In genomic region chr3:4746241-4746958, GRCh38 we compare ENCODE assay signal across 18 cellular contexts.
A peak's percentile ranks its signal among the peaks of the same experiment; 100 is the strongest.
DNase-seq lines count a peak whose midpoint lies in the region; ATAC-seq and TF ChIP-seq lines count a peak whose summit lies in the region.
"Had no signal": no experiment of that assay in that cellular context is flagged by ENCODE, and none has a peak within 500 bp of the region (broad histone marks: within the 10 kb centered on the region; RNA-seq: fewer than 3 reads in every experiment).

No MANE protein-coding gene starts in this region.

- H3K27me3 Mint-ChIP-seq in activated T-helper 17 cell treated with anti-CD3 and anti-CD28 coated beads, Interleukin-2, amount 50 U/mL, for 72 hours, result no peaks in the 10 kb centered on the region
- H3K27me3 Mint-ChIP-seq: activated CD4-positive, alpha-beta memory T cell treated with anti-CD3 and anti-CD28 coated beads for 36 hours had no signal

- peaks cover 61% of the 10 kb centered on the region for H3K36me3 Mint-ChIP-seq in activated T-helper 17 cell treated with anti-CD3 and anti-CD28 coated beads, Interleukin-2, amount 50 U/mL, for 72 hours (ENCODE audit: low read depth)
- H3K36me3 Mint-ChIP-seq: brain had no signal

- peak overlapping the region; percentile 25 for H2AFZ ChIP-seq in parathyroid adenoma

- H3K79me2 ChIP-seq in parathyroid adenoma, result no peaks in the 10 kb centered on the region

- H3K4me2 ChIP-seq in parathyroid adenoma (ENCODE audit: low read length), result peak overlapping the region; percentile 37

- H3K9me3 Mint-ChIP-seq in activated T-helper 17 cell treated with anti-CD3 and anti-CD28 coated beads, Interleukin-2, amount 50 U/mL, for 72 hours, result no peaks in the 10 kb centered on the region
- H3K9me3 Mint-ChIP-seq: activated CD4-positive, alpha-beta memory T cell treated with anti-CD3 and anti-CD28 coated beads for 36 hours; activated T-helper 2 cell treated with anti-CD3 and anti-CD28 coated beads, Interferon-gamma antibody, Interleukin-2, Interleukin-4, amounts not matched to agents 10 μg/mL and 5 μg/mL and 100 μg/mL, durations not matched to agents 14 hours and 24 hours and 36 hours; brain; CD8-positive, alpha-beta T cell had no signal

- intact Hi-C loops in heart left ventricle (cut with DNase I), result no loop called here

- peak overlapping the region in 2 of 12 donors; percentile 28 to 94 for H3K27ac ChIP-seq in heart left ventricle
- peak overlapping the region; percentile 53 for H3K27ac ChIP-seq in parathyroid adenoma
- H3K27ac ChIP-seq: RWPE1 had no signal

- H3K9me3 ChIP-seq in heart left ventricle (no peaks in the 10 kb centered on the region), parathyroid adenoma (ENCODE audit: control insufficient read depth, low read length) (no peaks in the 10 kb centered on the region)

- H3K4me3 Mint-ChIP-seq in activated T-helper 17 cell treated with anti-CD3 and anti-CD28 coated beads, Interleukin-2, amount 50 U/mL, for 72 hours, result no peak overlapping the region
- H3K4me3 Mint-ChIP-seq: activated CD4-positive, alpha-beta memory T cell treated with anti-CD3 and anti-CD28 coated beads for 36 hours; brain; CD8-positive, alpha-beta T cell had no signal

- no peak overlapping the region for H3K4me3 ChIP-seq in heart left ventricle
- H3K4me3 ChIP-seq in parathyroid adenoma (ENCODE audit: low read depth, low read length), result no peak overlapping the region

- no peak overlapping the region for H3K9ac ChIP-seq in parathyroid adenoma

- peaks cover 0 to 7% (median 0%) of the 10 kb centered on the region in 9 donors for H3K36me3 ChIP-seq in heart left ventricle
- H3K36me3 ChIP-seq in parathyroid adenoma (ENCODE audit: control insufficient read depth, insufficient read depth, low read length), result no peaks in the 10 kb centered on the region

- H3K4me1 ChIP-seq in heart left ventricle (peaks cover 10 to 69% (median 50%) of the 10 kb centered on the region in 12 donors), parathyroid adenoma (peaks cover 56% of the 10 kb centered on the region)

- peak overlapping the region; percentile 62 for H3K27ac Mint-ChIP-seq in activated T-helper 17 cell treated with anti-CD3 and anti-CD28 coated beads, Interleukin-2, amount 50 U/mL, for 72 hours
- H3K27ac Mint-ChIP-seq: activated CD4-positive, alpha-beta memory T cell treated with anti-CD3 and anti-CD28 coated beads for 36 hours; activated T-helper 2 cell treated with anti-CD3 and anti-CD28 coated beads, Interferon-gamma antibody, Interleukin-2, Interleukin-4, amounts not matched to agents 10 μg/mL and 5 μg/mL and 100 μg/mL, durations not matched to agents 14 hours and 24 hours and 36 hours; CD8-positive, alpha-beta T cell had no signal

- TF ChIP-seq POLR2A in heart left ventricle (IDR thresholded peaks at IDR 0.05), result no peak

- 46 to 66% (median 59%) methylated on average over 11 of the region's 11 CpGs for WGBS in heart left ventricle, 4 donors

- H3K4me1 Mint-ChIP-seq in activated T-helper 17 cell treated with anti-CD3 and anti-CD28 coated beads, Interleukin-2, amount 50 U/mL, for 72 hours, result peaks cover 37% of the 10 kb centered on the region

- no peaks in the 10 kb centered on the region for H3K27me3 ChIP-seq in heart left ventricle
- no peaks in the 10 kb centered on the region for H3K27me3 ChIP-seq in parathyroid adenoma (ENCODE audit: control insufficient read depth, insufficient read depth, low read length)

- ATAC-seq in activated T-helper 17 cell treated with anti-CD3 and anti-CD28 coated beads, Interleukin-2, amount 50 U/mL, for 72 hours (replicated peaks), result no peak
- peak in 1 of 4 donors; percentile 12 for ATAC-seq in heart left ventricle
- ATAC-seq in HG03108 (IDR thresholded peaks at IDR 0.05; ENCODE audit: unreplicated experiment), result no peak
- ATAC-seq in GM21576 (IDR thresholded peaks at IDR 0.05; ENCODE audit: unreplicated experiment), result no peak
- ATAC-seq: CD8-positive, alpha-beta T cell; sciatic nerve; stimulated activated naive CD8-positive, alpha-beta T cell treated with anti-CD3 and anti-CD28 coated beads, Interleukin-15, Interleukin-2, amounts not matched to agents 100 U/mL and 50 U/mL, for 24 hours had no signal

- DNase-seq in ELR (ENCODE audit: low read depth) (peak; percentile 47), heart left ventricle (peak in 3 of 5 donors; percentile 41 to 56 (median 52)), NCI-H1105 treated with DMSO at 0.1 percent for 48 hours (lab: John Stamatoyannopoulos, UW) (no peak), NCI-H2107 (lab: John Stamatoyannopoulos, UW) (no peak)
- DNase-seq: activated CD4-positive, alpha-beta memory T cell treated with anti-CD3 and anti-CD28 coated beads for 36 hours; CD8-positive, alpha-beta T cell; glutamatergic neuron; NCI-H1436 treated with DMSO at 0.1 percent for 48 hours; NCI-H526; stimulated activated naive CD8-positive, alpha-beta T cell treated with anti-CD3 and anti-CD28 coated beads, Interleukin-15, Interleukin-2, amounts not matched to agents 100 U/mL and 50 U/mL, for 24 hours had no signal

- TF ChIP-seq CTCF in heart left ventricle (IDR thresholded peaks at IDR 0.05), result no peak
- TF ChIP-seq CTCF in parathyroid adenoma (IDR thresholded peaks at IDR 0.05), result no peak

Comparison
In these comparisons a context has a peak if more than half of its experiments do, and no peak if none do; other contexts are left out.
1. DNase-seq: peak in ELR (single experiment) and heart left ventricle (3 of 5); none in NCI-H1105 treated with DMSO at 0.1 percent for 48 hours (single experiment) and NCI-H2107 (single experiment).